Comparison of ENCODE assay signal across 12 cellular contexts in the genomic region with DNA sequence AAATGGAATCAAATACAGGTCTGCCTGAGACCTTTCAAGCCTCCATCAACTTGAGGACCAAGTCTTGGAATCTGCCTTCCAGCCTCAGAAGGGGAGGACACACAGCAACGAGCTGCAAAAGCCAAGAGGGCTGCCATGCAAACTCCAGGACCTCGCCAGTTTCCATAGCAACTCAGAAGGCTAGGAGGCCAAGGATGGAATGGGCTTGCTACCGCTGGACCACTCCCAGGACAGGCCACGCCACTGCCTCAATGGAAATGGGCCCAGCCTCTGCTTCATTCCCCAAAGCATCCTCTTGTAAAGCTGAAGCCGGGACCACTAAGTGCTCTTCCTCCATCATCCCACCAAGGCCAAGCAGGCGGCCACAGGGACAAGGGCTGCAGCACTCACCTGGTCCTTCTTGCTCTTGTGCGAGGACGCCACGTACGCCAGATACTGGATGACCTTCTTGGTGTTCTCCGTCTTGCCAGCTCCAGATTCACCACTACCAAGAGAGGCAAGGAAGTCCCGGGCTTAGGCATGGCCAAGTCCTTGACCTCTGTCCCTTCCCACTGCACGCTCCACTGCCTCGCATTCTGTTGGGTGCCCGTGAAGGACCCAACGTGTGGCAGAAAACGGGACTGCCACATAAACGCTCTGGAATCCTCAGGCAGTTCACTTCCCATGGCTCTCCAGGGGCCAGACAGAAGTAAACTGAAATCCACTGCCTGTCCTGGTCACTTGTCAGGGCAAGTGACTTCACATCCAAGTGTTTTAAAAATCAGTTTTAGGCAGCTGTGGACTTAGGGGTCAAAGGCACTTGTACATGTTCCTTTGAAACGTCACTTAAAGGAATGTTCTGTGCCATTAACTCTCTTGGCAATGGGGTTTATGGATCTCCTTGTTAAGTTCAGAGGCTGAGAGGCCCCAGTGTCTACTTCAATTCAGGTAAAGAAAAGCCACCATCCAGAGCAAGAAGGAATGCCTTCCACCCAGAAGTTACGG.
DNase-seq lines count a peak whose midpoint lies in the region; ATAC-seq, FAIRE-seq and TF ChIP-seq lines count a peak whose summit lies in the region.
"Had no signal": no experiment of that assay in that cellular context is flagged by ENCODE, and none has a peak within 500 bp of the region (broad histone marks: within the 10 kb centered on the region; RNA-seq: fewer than 3 reads in every experiment).

No MANE protein-coding gene starts in this region.

- H3K36me3 Mint-ChIP-seq in activated naive CD4-positive, alpha-beta T cell treated with anti-CD3 and anti-CD28 coated beads, Interleukin-2, amount 50 U/mL, for 72 hours = peaks cover 50 to 74% of the 10 kb centered on the region in 2 donors
- H3K36me3 Mint-ChIP-seq in immature natural killer cell = peaks cover 12 to 35% (median 25%) of the 10 kb centered on the region in 3 donors

- peaks cover 52 to 57% of the 10 kb centered on the region in 2 donors for H3K4me1 Mint-ChIP-seq in immature natural killer cell

- H3K27ac ChIP-seq in skin epidermis = peak overlapping the region in 15 of 21 experiments; percentile 18 to 99 (median 87)

- ATAC-seq in activated naive CD4-positive, alpha-beta T cell treated with anti-CD3 and anti-CD28 coated beads, Interleukin-2, amount 50 U/mL, for 72 hours = no peak
- ATAC-seq in GM21786 (IDR thresholded peaks at IDR 0.05; ENCODE audit: unreplicated experiment) (no peak), HG02763 (IDR thresholded peaks at IDR 0.05; ENCODE audit: unreplicated experiment) (no peak)

- peak; percentile 36; the same call in 1 of the 2 replicates for TF ChIP-seq POLR2A in GM12892 (IDR thresholded peaks at IDR 0.05; ENCODE audit: low read depth, low read length)

- H3K9me3 Mint-ChIP-seq in activated naive CD4-positive, alpha-beta T cell treated with anti-CD3 and anti-CD28 coated beads, Interleukin-2, amount 50 U/mL, for 72 hours = no peaks in the 10 kb centered on the region
- H3K9me3 Mint-ChIP-seq in immature natural killer cell = no peaks in the 10 kb centered on the region

- H3K27ac Mint-ChIP-seq in activated naive CD4-positive, alpha-beta T cell treated with anti-CD3 and anti-CD28 coated beads, Interleukin-2, amount 50 U/mL, for 72 hours = peak overlapping the region; percentile 83 to 100
- peak overlapping the region; percentile 78 to 99 (median 98) for H3K27ac Mint-ChIP-seq in immature natural killer cell

- no peak for DNase-seq in GM12892 (ENCODE audit: insufficient read length)
- no peak for DNase-seq in activated naive CD4-positive, alpha-beta T cell treated with anti-CD3 and anti-CD28 coated beads, Interleukin-2, amount 50 U/mL, for 72 hours (ENCODE audit: low spot score in 2 of 2)
- DNase-seq in immature natural killer cell = no peak
- DNase-seq in NOMO-1 (lab: John Stamatoyannopoulos, UW; ENCODE audit: unreplicated experiment in 2 of 2) = no peak
- DNase-seq in islet precursor cell = no peak
- DNase-seq: activated CD4-positive, alpha-beta T cell treated with anti-CD3 and anti-CD28 coated beads for 48 hours; GF-D8; NCI-H774; stimulated activated naive CD4-positive, alpha-beta T cell had no signal

- no peak overlapping the region for H3K4me3 ChIP-seq in skin epidermis

- no peak for FAIRE-seq in GM12892 (lab: Jason Lieb, UNC)

- H3K27me3 Mint-ChIP-seq in immature natural killer cell (ENCODE audit: low read depth in 3 of 3) = peaks cover 13 to 20% (median 14%) of the 10 kb centered on the region in 3 donors

- H3K4me3 Mint-ChIP-seq in immature natural killer cell = no peak overlapping the region
